23 cellular contexts compared by ENCODE assay signal in the genomic region with DNA sequence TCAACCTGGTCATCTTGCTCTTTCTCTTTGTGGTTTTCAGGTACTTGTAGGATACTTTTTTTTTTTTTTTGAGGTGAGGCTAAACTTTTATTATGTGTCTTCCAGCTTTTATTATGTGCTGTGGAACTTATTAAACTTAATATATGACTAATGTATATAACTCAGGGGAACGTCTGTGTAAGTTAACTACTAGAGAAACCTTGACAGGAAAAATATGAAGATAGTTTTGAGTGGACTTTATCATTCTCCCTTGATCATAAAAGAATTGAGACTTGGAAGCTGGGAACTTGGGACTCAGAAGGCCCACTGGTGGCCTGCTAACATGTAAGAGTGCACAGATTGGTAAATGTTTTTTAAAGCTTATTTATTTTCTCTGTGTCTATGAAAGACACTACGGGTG.
A peak's percentile ranks its signal among the peaks of the same experiment; 100 is the strongest.
DNase-seq lines count a peak whose midpoint lies in the region; ATAC-seq and TF ChIP-seq lines count a peak whose summit lies in the region.
"Had no signal": no experiment of that assay in that cellular context is flagged by ENCODE, and none has a peak within 500 bp of the region (broad histone marks: within the 10 kb centered on the region; RNA-seq: fewer than 3 reads in every experiment).

No MANE protein-coding gene starts in this region.

- DNase-seq in colonic mucosa (no peak), mucosa of descending colon (no peak), Right ventricle myocardium superior (no peak), Kasumi-1 (lab: John Stamatoyannopoulos, UW) (no peak), NCI-H2081 treated with DMSO at 0.1 percent for 48 hours (lab: John Stamatoyannopoulos, UW) (no peak)
- DNase-seq: ACHN; BE2C; C1 segment of cervical spinal cord; CD4-positive, CD25-positive, alpha-beta regulatory T cell; CD8-positive, alpha-beta memory T cell; COR-L47; DMS 273 treated with DMSO at 0.1 percent for 48 hours; DMS53; DND-41; EL; GOT3; H7; HFFc6; IMR-90 had no signal

- H3K36me3 ChIP-seq in Loucy (ENCODE audit: insufficient read depth, low read length), result no peaks in the 10 kb centered on the region
- H3K36me3 ChIP-seq in colonic mucosa, result no peaks in the 10 kb centered on the region
- H3K36me3 ChIP-seq in mucosa of descending colon (ENCODE audit: low read depth), result no peaks in the 10 kb centered on the region
- H3K36me3 ChIP-seq: BE2C had no signal

- H3K9me3 ChIP-seq in Loucy (ENCODE audit: insufficient read depth, low read depth, low read length) (no peaks in the 10 kb centered on the region), colonic mucosa (no peaks in the 10 kb centered on the region), mucosa of descending colon (no peaks in the 10 kb centered on the region)
- H3K9me3 ChIP-seq: BE2C had no signal

- intact Hi-C loops in colonic mucosa (cut with DNase I) (no loop called here), mucosa of descending colon (cut with DNase I, micrococcal nuclease) (no loop called here), Right ventricle myocardium superior (cut with DNase I) (no loop called here)

- no peak overlapping the region for H3K9ac ChIP-seq in Loucy (ENCODE audit: low read depth, low read length, poor library complexity, severe bottlenecking)
- H3K9ac ChIP-seq in colonic mucosa (ENCODE audit: low read depth in 2 of 2, low read length in 2 of 2), result no peak overlapping the region

- peak overlapping the region; percentile 9 for H3K4me2 ChIP-seq in Loucy (ENCODE audit: low read depth, low read length, poor library complexity, severe bottlenecking)

- H3F3A ChIP-seq in Loucy (ENCODE audit: low read depth), result no peaks in the 10 kb centered on the region

- H2AFZ ChIP-seq in Loucy (ENCODE audit: low read length), result no peak overlapping the region

- no peaks in the 10 kb centered on the region for H3K9me2 ChIP-seq in Loucy (replicated peaks; ENCODE audit: low read depth, low read length)

- H3K27ac ChIP-seq in colonic mucosa, result peak overlapping the region; percentile 10

- H3K79me2 ChIP-seq in Loucy (ENCODE audit: insufficient read depth, low read length), result peaks cover 6% of the 10 kb centered on the region; the same call in 1 of the 2 replicates

- H4K20me1 ChIP-seq in Loucy (ENCODE audit: insufficient read depth, low read length, poor library complexity, severe bottlenecking), result no peaks in the 10 kb centered on the region

- H3K4me1 ChIP-seq in Loucy (ENCODE audit: insufficient read depth, low read length, poor library complexity, severe bottlenecking), result peaks cover 9% of the 10 kb centered on the region
- no peaks in the 10 kb centered on the region for H3K4me1 ChIP-seq in colonic mucosa
- H3K4me1 ChIP-seq in mucosa of descending colon (ENCODE audit: low read depth), result no peaks in the 10 kb centered on the region
- H3K4me1 ChIP-seq: BE2C had no signal

- TF ChIP-seq CTCF in Loucy (conservative IDR thresholded peaks at IDR 0.05; ENCODE audit: low read length) (no peak), colonic mucosa (IDR thresholded peaks at IDR 0.05) (no peak), mucosa of descending colon (IDR thresholded peaks at IDR 0.05) (no peak)

- H3K27me3 ChIP-seq in Loucy (ENCODE audit: insufficient read depth, low read length, poor library complexity, severe bottlenecking), result no peaks in the 10 kb centered on the region
- H3K27me3 ChIP-seq in colonic mucosa, result no peaks in the 10 kb centered on the region
- H3K27me3 ChIP-seq: BE2C had no signal

- no peak overlapping the region for H3K4me3 ChIP-seq in Loucy (ENCODE audit: low read length, poor library complexity, severe bottlenecking)
- H3K4me3 ChIP-seq in colonic mucosa, result no peak overlapping the region
- H3K4me3 ChIP-seq in mucosa of descending colon, result no peak overlapping the region
- H3K4me3 ChIP-seq: GM12878 had no signal

- peak; percentile 46 for ATAC-seq in mucosa of descending colon
- no peak for ATAC-seq in Right ventricle myocardium superior (ENCODE audit: poor library complexity)
- ATAC-seq in HG03521 (IDR thresholded peaks at IDR 0.05; ENCODE audit: unreplicated experiment), result no peak
- ATAC-seq: GM12878, HCT116 had no signal
